ENCODE assay signal across 23 cellular contexts in the genomic region with DNA sequence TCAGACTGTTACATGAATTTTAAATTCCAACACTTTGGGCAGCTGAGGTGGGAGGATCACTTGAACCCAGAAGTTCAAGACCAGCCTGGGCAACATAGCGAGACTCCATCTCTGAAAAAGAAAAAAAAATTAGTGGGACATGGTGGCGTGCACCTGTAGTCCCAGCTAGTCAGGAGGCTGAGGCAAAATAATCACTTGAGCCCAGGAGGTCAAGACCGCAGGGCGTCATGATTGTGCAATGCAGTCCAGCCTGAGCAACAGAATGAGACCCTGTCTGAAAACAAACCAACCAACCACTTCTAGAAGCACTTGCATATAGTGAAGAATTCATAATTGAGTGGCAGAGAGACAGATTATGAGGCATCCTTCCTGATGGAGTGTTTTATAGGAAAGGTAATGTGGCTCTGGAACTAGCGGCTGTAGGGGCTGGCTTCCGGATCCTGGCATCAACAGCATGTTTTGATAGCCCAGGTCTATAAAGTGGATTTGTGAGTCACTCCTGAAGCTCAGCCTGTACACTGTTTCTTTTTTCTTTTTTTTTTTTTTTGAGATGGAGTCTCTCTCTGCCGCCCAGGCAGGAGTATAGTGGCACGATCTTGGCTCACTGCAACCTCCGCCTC. TPM values are rescaled to one million over a fixed set of nuclear protein-coding genes. Genes with fewer than 3 reads are reported as not detected.
A peak's percentile ranks its signal among the peaks of the same experiment; 100 is the strongest.
DNase-seq lines count a peak whose midpoint lies in the region; ATAC-seq, FAIRE-seq and TF ChIP-seq lines count a peak whose summit lies in the region.
"Had no signal": no experiment of that assay in that cellular context is flagged by ENCODE, and none has a peak within 500 bp of the region (broad histone marks: within the 10 kb centered on the region; RNA-seq: fewer than 3 reads in every experiment).

No MANE protein-coding gene starts in this region.

- POLR2A ChIA-PET in K562 (lab: Yijun Ruan, JAX): interaction anchor here (0.7 kb wide), 1 partner anchor 475 kb away, joined by 3 read pairs; no protein-coding TSS in a partner anchor

- TF ChIP-seq RAD21 in K562 (CRISPR knock-in tag; conservative IDR thresholded peaks at IDR 0.05 in 1 of 2, IDR thresholded peaks at IDR 0.05 in 1 of 2): no peak

- no peak overlapping the region for H3K4me2 ChIP-seq in K562 (ENCODE audit: insufficient read depth, low read length)
- H3K4me2 ChIP-seq: smooth muscle cell had no signal

- no peak overlapping the region for H3K27ac ChIP-seq in K562 (ENCODE audit: extremely low read depth, low read depth, low read length)
- peak overlapping the region; percentile 55 to 80 (median 64) for H3K27ac ChIP-seq in transverse colon
- no peak overlapping the region for H3K27ac ChIP-seq in ovary
- H3K27ac ChIP-seq: C4-2B, RWPE1 had no signal

- H3K4me3 ChIP-seq in LNCaP clone FGC (ENCODE audit: low read depth, low read length) (no peak overlapping the region), K562 (no peak overlapping the region), transverse colon (no peak overlapping the region), ovary (no peak overlapping the region)
- H3K4me3 ChIP-seq: smooth muscle cell, upper lobe of left lung had no signal

- no peak for ATAC-seq in K562
- peak; percentile 79 for ATAC-seq in left colon
- ATAC-seq in GM18517 (IDR thresholded peaks at IDR 0.05; ENCODE audit: unreplicated experiment): no peak
- ATAC-seq in HG03457 (IDR thresholded peaks at IDR 0.05; ENCODE audit: unreplicated experiment): no peak
- ATAC-seq: activated CD8-positive, alpha-beta T cell treated with anti-CD3 and anti-CD28 coated beads for 36 hours; activated T-helper 17 cell treated with anti-CD3 and anti-CD28 coated beads, Interleukin-2, amount 50 U/mL, for 72 hours; left ventricle myocardium superior; naive thymus-derived CD4-positive, alpha-beta T cell had no signal

- TF ChIP-seq EP300 in K562 (IDR thresholded peaks at IDR 0.05; ENCODE audit: low read length): no peak
- no peak for TF ChIP-seq EP300 in transverse colon (IDR thresholded peaks at IDR 0.05; ENCODE audit: low read depth)
- TF ChIP-seq EP300 in ovary (IDR thresholded peaks at IDR 0.05): no peak

- H3K36me3 ChIP-seq in K562 (ENCODE audit: control insufficient read depth, insufficient read depth, low read length): no peaks in the 10 kb centered on the region
- H3K36me3 ChIP-seq in transverse colon: no peaks in the 10 kb centered on the region
- no peaks in the 10 kb centered on the region for H3K36me3 ChIP-seq in ovary

- H3K27me3 ChIP-seq in K562 (ENCODE audit: control insufficient read depth in 2 of 2, insufficient read depth in 2 of 2, low read length in 2 of 2) (no peaks in the 10 kb centered on the region), transverse colon (no peaks in the 10 kb centered on the region), ovary (no peaks in the 10 kb centered on the region)
- H3K27me3 ChIP-seq: upper lobe of left lung had no signal

- peak; percentile 44 for DNase-seq in LNCaP clone FGC (ENCODE audit: low read depth)
- no peak for DNase-seq in K562 (ENCODE audit: extremely low read depth in 1 of 4, low spot score in 3 of 4)
- peak; percentile 45 to 72 for DNase-seq in left colon
- DNase-seq in transverse colon: peak; percentile 51
- no peak for DNase-seq in ovary
- DNase-seq: activated CD8-positive, alpha-beta T cell treated with anti-CD3 and anti-CD28 coated beads for 36 hours; caudate nucleus; DMS79; GF-D8; left ventricle myocardium superior; naive thymus-derived CD4-positive, alpha-beta T cell; NCI-H1417; NCI-H2081 treated with DMSO at 0.1 percent for 48 hours; NCI-H82; occipital lobe had no signal

- CTCF ChIA-PET in K562 (lab: Yijun Ruan, JAX; ENCODE audit: low intra/inter-chr PET ratio): interaction anchor here (0.7 kb wide), 1 partner anchor 722 kb away, joined by 3 read pairs; no protein-coding TSS in a partner anchor

- no peak for FAIRE-seq in K562 (lab: Jason Lieb, UNC)
- FAIRE-seq: islet of Langerhans had no signal

- H3K9ac ChIP-seq in K562 (ENCODE audit: insufficient read depth in 1 of 2, low read depth in 2 of 2, low read length in 2 of 2): no peak overlapping the region

- no peak overlapping the region for H2AFZ ChIP-seq in K562 (ENCODE audit: low read depth, low read length)

- no peaks in the 10 kb centered on the region for H3K9me3 ChIP-seq in K562 (replicated peaks; ENCODE audit: control insufficient read depth, insufficient read depth, low read depth, low read length)
- H3K9me3 ChIP-seq in transverse colon: no peaks in the 10 kb centered on the region
- H3K9me3 ChIP-seq in ovary: no peaks in the 10 kb centered on the region
- H3K9me3 ChIP-seq: upper lobe of left lung had no signal

- intact Hi-C loops in K562 (cut with micrococcal nuclease) (loop anchor here (5.0 to 10.0 kb wide), 3 partner anchors 286 to 569 kb away; no protein-coding TSS in a partner anchor), left colon (cut with DNase I, micrococcal nuclease) (loop anchor here in 1 of 2 donors (5.0 kb wide), 2 partner anchors 101 to 276 kb away; no protein-coding TSS in a partner anchor), transverse colon (cut with DNase I; ENCODE audit: low total_unique reads) (loop anchor here (5.0 kb wide), 1 partner anchor 101 kb away; no protein-coding TSS in a partner anchor), ovary (cut with DNase I) (loop anchor here in 2 of 4 donors (5.0 kb wide), 2 partner anchors 101 to 1336 kb away; no protein-coding TSS in a partner anchor)

- H3K79me2 ChIP-seq in K562 (ENCODE audit: control insufficient read depth, insufficient read depth, low read length): no peaks in the 10 kb centered on the region

- H4K20me1 ChIP-seq in K562 (replicated peaks; ENCODE audit: control insufficient read depth, insufficient read depth, low read length): no peaks in the 10 kb centered on the region

- in situ Hi-C loops in K562 (cut with MboI) (loop anchor here (5.0 to 25.0 kb wide), 2 partner anchors 96 to 556 kb away; no protein-coding TSS in a partner anchor), transverse colon (cut with MboI; ENCODE audit: low pct_ligation_motif_present in 1 of 4, low pct_unique_long_range_greater_than_20kb in 1 of 4, low sequenced_read_pairs in 3 of 4) (loop anchor here in 2 of 4 donors (5.0 to 25.0 kb wide), 4 partner anchors 99 to 281 kb away; no protein-coding TSS in a partner anchor)

- 90% methylated on average over 9 of the region's 9 CpGs for WGBS in K562 (ENCODE audit: insufficient coverage, low coverage, missing lambda C conversion rate)
- 61 to 70% methylated on average over 8 to 9 of the region's 9 CpGs for WGBS in transverse colon (ENCODE audit: low coverage in 1 of 2), 2 donors
- 84 to 93% (median 92%) methylated on average over 9 of the region's 9 CpGs for WGBS in ovary, 3 donors

- no TSS peak for BruUV-seq in K562 (replicated peaks; lab: Mats Ljungman, UMichigan)

- H3K4me1 ChIP-seq in K562 (replicated peaks in 1 of 2; ENCODE audit: control insufficient read depth in 2 of 2, insufficient read depth in 2 of 2, low read length in 2 of 2): no peaks in the 10 kb centered on the region
- peaks cover 4 to 57% (median 23%) of the 10 kb centered on the region in 4 donors for H3K4me1 ChIP-seq in transverse colon
- no peaks in the 10 kb centered on the region for H3K4me1 ChIP-seq in ovary (ENCODE audit: insufficient read depth)

- TF ChIP-seq CTCF in LNCaP clone FGC (IDR thresholded peaks at IDR 0.05; ENCODE audit: control insufficient read depth, extremely low read depth, insufficient read depth) (no peak), K562 (IDR thresholded peaks at IDR 0.05 in 2 of 3, conservative IDR thresholded peaks at IDR 0.05 in 1 of 3; ENCODE audit: insufficient read depth in 2 of 3, low read depth in 1 of 3, low read length in 3 of 3) (no peak), transverse colon (IDR thresholded peaks at IDR 0.05) (no peak), ovary (IDR thresholded peaks at IDR 0.05) (no peak)

- no peak for TF ChIP-seq POLR2A in K562 (conservative IDR thresholded peaks at IDR 0.05)
- no peak for TF ChIP-seq POLR2A in transverse colon (IDR thresholded peaks at IDR 0.05)
- no peak for TF ChIP-seq POLR2A in ovary (IDR thresholded peaks at IDR 0.05)

- H3K9me1 ChIP-seq in K562 (ENCODE audit: control insufficient read depth, insufficient read depth, low read length): no peaks in the 10 kb centered on the region

TF ChIP-seq in K562, 482 proteins besides CTCF, POLR2A, EP300 and RAD21:
- TF ChIP-seq, protein P1, sequence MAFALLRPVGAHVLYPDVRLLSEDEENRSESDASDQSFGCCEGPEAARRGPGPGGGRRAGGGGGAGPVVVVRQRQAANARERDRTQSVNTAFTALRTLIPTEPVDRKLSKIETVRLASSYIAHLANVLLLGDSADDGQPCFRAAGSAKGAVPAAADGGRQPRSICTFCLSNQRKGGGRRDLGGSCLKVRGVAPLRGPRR (CRISPR knock-in tag; IDR thresholded peaks at IDR 0.05): no peak
- peak; percentile 68 for TF ChIP-seq CEBPB (tag; IDR thresholded peaks at IDR 0.05)
- no peak for TF ChIP-seq ETS2 (tag; IDR thresholded peaks at IDR 0.05; ENCODE audit: borderline replicate concordance, poor library complexity, severe bottlenecking)
- TF ChIP-seq CEBPG (CRISPR knock-in tag; IDR thresholded peaks at IDR 0.05): 0 out of 2 replicates have a peak, but pooled peaks have one; percentile 46
- TF ChIP-seq CEBPG (tag; conservative IDR thresholded peaks at IDR 0.05 in 1 of 2, IDR thresholded peaks at IDR 0.05 in 1 of 2): 0 out of 4 replicates have a peak, but pooled peaks of 1 of the 2 experiments have one; percentile 33

RNA-seq across cellular contexts. Expression of a gene that starts 40.3 kb away (rescaled TPM):
- 10.3 and 43.2 TPM in 2 replicates for total RNA-seq in K562 (2011; cell fraction: chromatin; rRNA removed; ENCODE audit: low replicate concordance)
- total RNA-seq in K562 (2011; cell fraction: nucleolus; rRNA removed): 7.3 and 10.1 TPM in 2 replicates
- 15.4 and 21.9 TPM in 2 replicates for total RNA-seq in K562 (2011; cell fraction: nucleoplasm; rRNA removed)
- total RNA-seq in K562 (2014; rRNA removed) (16.6 and 20.1 TPM in 2 replicates), K562 (2014; rRNA removed; fragmentation: Illumina TruSeq; extraction: Trizol) (33.2 and 33.8 TPM in 2 replicates), K562 (2015; rRNA removed; fragmentation: Illumina TruSeq; extraction: Trizol) (29.1 and 35.2 TPM in 2 replicates), K562 (2021) (19.0 and 22.8 TPM in 2 replicates), left colon (10 to 100 TPM; 20.8 to 22.5 TPM), transverse colon (10 to 100 TPM; 13.7 to 26.2 (median 19.8) TPM), ovary (10 to 100 TPM; 13.8 to 28.3 (median 26.2) TPM)
- polyA plus RNA-seq in K562 (2011; rRNA removed) (19.5 and 20.1 TPM in 2 replicates), K562 (2014; fragmentation: Illumina TruSeq; extraction: Trizol) (28.4 and 33.2 TPM in 2 replicates), K562 (2014; fragmentation: Nextera tagmentation; extraction: Ambion mirVana) (1 to 10 TPM; 6.2 to 8.3 TPM), K562 (2014; rRNA removed) (13.8 and 16.7 TPM in 2 replicates), ovary (10 to 100 TPM; 12.4 to 19.1 TPM)
- 3.6 and 6.7 TPM in 2 replicates for polyA plus RNA-seq in K562 (2011; cell fraction: cytosol; rRNA removed)
- polyA plus RNA-seq in K562 (2011; cell fraction: nucleus; rRNA removed): 9.3 and 13.0 TPM in 2 replicates
- polyA plus RNA-seq in K562 (2012): 14.8 and 18.9 TPM in 2 replicates
- 54.3 and 55.0 TPM in 2 replicates for polyA minus RNA-seq in K562 (2011; rRNA and poly(A)+ RNA removed)
- polyA minus RNA-seq in K562 (2011; cell fraction: cytosol; rRNA and poly(A)+ RNA removed): 21.4 and 28.8 TPM in 2 replicates
- polyA minus RNA-seq in K562 (2011; cell fraction: nucleus; rRNA and poly(A)+ RNA removed): 8.1 and 12.7 TPM in 2 replicates

Comparison
In these comparisons a context has a peak if more than half of its experiments do, and no peak if none do; other contexts are left out.
1. DNase-seq: peak in LNCaP clone FGC (single experiment), left colon (2 of 2) and transverse colon (single experiment); none in K562 (0 of 4) and ovary (0 of 5).
2. H3K27ac ChIP-seq: peak in transverse colon (4 of 4); none in K562 (single experiment) and ovary (0 of 2).